In the genomic region with DNA sequence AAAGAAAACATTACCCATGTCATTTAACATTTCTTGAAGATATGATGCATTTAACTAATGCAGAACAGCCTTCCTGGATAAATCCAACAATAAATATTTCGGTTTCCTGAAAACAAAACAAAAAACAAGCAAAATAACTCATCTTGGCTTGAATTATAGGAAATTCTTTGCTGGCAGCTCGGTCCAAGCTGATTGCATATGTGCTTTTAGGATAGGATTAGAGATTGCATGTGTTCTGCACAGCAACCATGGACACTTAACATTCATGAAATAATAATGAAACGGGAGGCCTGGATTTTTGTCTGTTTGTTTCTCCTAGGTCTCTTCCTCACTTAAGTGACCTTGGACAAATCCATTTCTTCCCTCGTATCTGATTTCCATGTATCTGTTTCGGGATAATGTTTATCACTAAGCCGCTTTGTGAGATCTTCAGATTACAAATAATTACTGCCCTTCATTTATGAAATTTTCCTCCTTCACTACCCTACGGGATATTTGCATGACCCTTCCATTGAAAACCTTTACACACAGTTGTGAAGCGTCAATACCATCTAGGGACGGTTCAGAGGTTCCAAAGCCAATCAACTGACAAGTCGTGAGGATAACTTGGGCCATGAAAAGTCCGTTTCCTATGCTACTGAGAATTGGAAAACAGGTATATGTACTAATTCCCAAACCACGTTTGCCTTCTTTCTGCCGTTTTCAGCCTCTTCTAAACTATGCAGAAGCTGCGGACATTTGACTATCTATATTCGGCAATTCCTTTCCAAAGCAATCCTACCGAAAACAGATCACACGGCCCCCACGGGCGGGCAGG, we compare ENCODE assay signal across 8 cellular contexts. TPM values are rescaled to one million over a fixed set of nuclear protein-coding genes. Genes with fewer than 3 reads are reported as not detected.
DNase-seq lines count a peak whose midpoint lies in the region; FAIRE-seq and TF ChIP-seq lines count a peak whose summit lies in the region.

No MANE protein-coding gene starts in this region.

- peak overlapping the region; percentile 80 for H3K27ac Mint-ChIP-seq in activated naive CD8-positive, alpha-beta T cell treated with anti-CD3 and anti-CD28 coated beads for 36 hours

- peak overlapping the region; percentile 85 for H3K4me3 Mint-ChIP-seq in activated naive CD8-positive, alpha-beta T cell treated with anti-CD3 and anti-CD28 coated beads for 36 hours

- peak overlapping the region; percentile 81 for H3K9ac ChIP-seq in keratinocyte (ENCODE audit: control insufficient read depth, extremely low read depth, insufficient read depth, low read length)

- H3K9me1 ChIP-seq in keratinocyte (ENCODE audit: control insufficient read depth, extremely low read depth, insufficient read depth, low read length): no peaks in the 10 kb centered on the region

- TF ChIP-seq CTCF in C4-2B (conservative IDR thresholded peaks at IDR 0.05) (no peak), keratinocyte (optimal IDR thresholded peaks at IDR 0.05 in 1 of 3, IDR thresholded peaks at IDR 0.05 in 1 of 3, conservative IDR thresholded peaks at IDR 0.05 in 1 of 3; ENCODE audit: extremely low read depth in 1 of 3, insufficient read depth in 2 of 3, low read length in 3 of 3) (no peak)

- dilution Hi-C loops in keratinocyte (cut with MboI; ENCODE audit: extremely low pct_ligation_motif_present, low sequenced_read_pairs): no loop called here

- peaks cover 5 to 6% of the 10 kb centered on the region in 2 experiments for H3K36me3 ChIP-seq in keratinocyte (ENCODE audit: control insufficient read depth in 2 of 2, extremely low read depth in 1 of 2, insufficient read depth in 2 of 2, low read length in 2 of 2)

- peak overlapping the region; percentile 82 for H3K4me2 ChIP-seq in keratinocyte (ENCODE audit: control insufficient read depth, extremely low read depth, insufficient read depth, low read depth, low read length)

- H3K27ac ChIP-seq in C4-2B (peak overlapping the region; percentile 96), keratinocyte (ENCODE audit: control insufficient read depth, insufficient read depth, low read length) (peak overlapping the region; percentile 85)

- no peaks in the 10 kb centered on the region for H4K20me1 ChIP-seq in keratinocyte (ENCODE audit: control insufficient read depth, extremely low read depth, insufficient read depth, low read length)

- peaks cover 16% of the 10 kb centered on the region for H3K4me1 ChIP-seq in keratinocyte (ENCODE audit: control insufficient read depth, extremely low read depth, insufficient read depth, low read length)

- H3K27me3 ChIP-seq in keratinocyte (ENCODE audit: control insufficient read depth, extremely low read depth, insufficient read depth, low read length): no peaks in the 10 kb centered on the region

- no peaks in the 10 kb centered on the region for H3K9me3 ChIP-seq in keratinocyte (ENCODE audit: control insufficient read depth, low read depth, low read length)

- H3K4me1 Mint-ChIP-seq in activated naive CD8-positive, alpha-beta T cell treated with anti-CD3 and anti-CD28 coated beads for 36 hours: peaks cover 30% of the 10 kb centered on the region

- H2AFZ ChIP-seq in keratinocyte (ENCODE audit: control insufficient read depth, low read length): peak overlapping the region; percentile 77

- no peaks in the 10 kb centered on the region for H3K27me3 Mint-ChIP-seq in activated naive CD8-positive, alpha-beta T cell treated with anti-CD3 and anti-CD28 coated beads for 36 hours

- H3K9me3 Mint-ChIP-seq in activated naive CD8-positive, alpha-beta T cell treated with anti-CD3 and anti-CD28 coated beads for 36 hours: no peaks in the 10 kb centered on the region

- H3K4me3 ChIP-seq in keratinocyte (ENCODE audit: control insufficient read depth in 2 of 3, extremely low read depth in 1 of 3, insufficient read depth in 2 of 3, low read depth in 1 of 3, low read length in 3 of 3): peak overlapping the region; percentile 56 to 71 (median 66)

- peaks cover 28% of the 10 kb centered on the region for H3K36me3 Mint-ChIP-seq in activated naive CD8-positive, alpha-beta T cell treated with anti-CD3 and anti-CD28 coated beads for 36 hours

- DNase-seq in HuH-7 (ENCODE audit: low spot score): peak; percentile 34
- DNase-seq in activated naive CD8-positive, alpha-beta T cell treated with anti-CD3 and anti-CD28 coated beads for 36 hours: no peak
- no peak for DNase-seq in keratinocyte (ENCODE audit: low read depth, low spot score)
- peak; percentile 72 for DNase-seq in superior temporal gyrus (ENCODE audit: extremely low spot score)
- no peak for DNase-seq in stimulated activated CD4-positive, alpha-beta T cell treated with anti-CD3 and anti-CD28 coated beads, Interleukin-2, amount 100 ng/mL, for 48 hours
- no peak for DNase-seq in CD1c-positive myeloid dendritic cell (ENCODE audit: extremely low spot score)
- DNase-seq in activated CD8-positive, alpha-beta memory T cell treated with anti-CD3 and anti-CD28 coated beads, Interleukin-2, amount 50 U/mL, for 4 hours: no peak

- FAIRE-seq in keratinocyte (lab: Jason Lieb, UNC): no peak

- peaks cover 30% of the 10 kb centered on the region for H3K79me2 ChIP-seq in keratinocyte (ENCODE audit: control insufficient read depth, insufficient read depth, low read length)

RNA-seq across cellular contexts. Expression of a gene that starts 1.3 kb away (rescaled TPM):
- 100 to 1,000 TPM; 342 to 363 TPM for total RNA-seq in activated naive CD8-positive, alpha-beta T cell treated with anti-CD3 and anti-CD28 coated beads for 36 hours
- polyA plus RNA-seq in keratinocyte: 221 to 358 TPM (median 291 TPM) in 3 replicates
- polyA plus RNA-seq in keratinocyte (2011; ENCODE audit: low read depth): 440 TPM
- polyA plus RNA-seq in keratinocyte (2011; cell fraction: cytosol; rRNA removed): 184 and 205 TPM in 2 replicates
- 69.2 and 73.1 TPM in 2 replicates for polyA plus RNA-seq in keratinocyte (2011; cell fraction: nucleus; rRNA removed)
- 263 and 302 TPM in 2 replicates for polyA plus RNA-seq in keratinocyte (2012; ENCODE audit: low replicate concordance)
- 12.8 to 75.3 TPM (median 47.7 TPM) in 3 replicates for polyA minus RNA-seq in keratinocyte
- polyA minus RNA-seq in keratinocyte (2011; cell fraction: cytosol; rRNA and poly(A)+ RNA removed): 99.0 TPM
- 17.0 and 21.1 TPM in 2 replicates for polyA minus RNA-seq in keratinocyte (2011; cell fraction: nucleus; rRNA and poly(A)+ RNA removed)

Comparison
In these comparisons a context has a peak if more than half of its experiments do, and no peak if none do; other contexts are left out.
1. DNase-seq: peak in HuH-7 (single experiment) and superior temporal gyrus (single experiment); none in activated naive CD8-positive, alpha-beta T cell treated with anti-CD3 and anti-CD28 coated beads for 36 hours (single experiment), keratinocyte (single experiment), stimulated activated CD4-positive, alpha-beta T cell treated with anti-CD3 and anti-CD28 coated beads, Interleukin-2, amount 100 ng/mL, for 48 hours (0 of 2), CD1c-positive myeloid dendritic cell (single experiment) and activated CD8-positive, alpha-beta memory T cell treated with anti-CD3 and anti-CD28 coated beads, Interleukin-2, amount 50 U/mL, for 4 hours (single experiment).